Comparison of ENCODE assay signal across 13 cellular contexts in the genomic region with DNA sequence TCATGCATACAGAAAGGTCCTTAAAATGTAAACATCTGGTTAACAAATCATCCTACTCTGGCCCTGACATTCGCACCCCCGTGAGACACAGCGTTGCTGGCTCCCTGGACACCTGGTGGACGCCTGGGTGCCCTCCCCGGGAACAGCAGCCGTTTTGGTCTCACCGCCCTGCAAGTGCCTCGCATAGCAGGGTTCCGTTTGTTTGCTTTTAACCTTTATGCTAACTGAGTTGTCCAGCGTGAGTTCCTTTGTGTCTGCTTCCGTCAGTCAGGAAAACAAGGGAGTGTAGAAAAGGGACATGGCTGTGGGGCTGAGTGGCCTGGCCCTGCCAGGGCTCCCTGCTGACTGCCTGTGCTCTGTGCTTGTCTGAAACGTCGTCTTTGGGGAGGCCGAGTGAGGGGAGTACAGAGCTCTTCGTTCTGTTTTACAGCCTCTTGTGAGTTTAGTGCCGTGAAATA.
DNase-seq lines count a peak whose midpoint lies in the region; ATAC-seq and TF ChIP-seq lines count a peak whose summit lies in the region.
"Had no signal": no experiment of that assay in that cellular context is flagged by ENCODE, and none has a peak within 500 bp of the region (broad histone marks: within the 10 kb centered on the region; RNA-seq: fewer than 3 reads in every experiment).

No MANE protein-coding gene starts in this region.

- ATAC-seq in HG02840 (IDR thresholded peaks at IDR 0.05; ENCODE audit: low FRiP score, unreplicated experiment) (no peak), HG02884 (IDR thresholded peaks at IDR 0.05; ENCODE audit: unreplicated experiment) (no peak), natural killer cell (no peak)

- DNase-seq in NCI-H2196 treated with DMSO at 0.1 percent for 48 hours (lab: John Stamatoyannopoulos, UW; ENCODE audit: unreplicated experiment) (peak; percentile 11), NCI-H2196 (lab: John Stamatoyannopoulos, UW; ENCODE audit: unreplicated experiment) (no peak), NCI-H510A treated with DMSO at 0.1 percent for 48 hours (lab: John Stamatoyannopoulos, UW) (peak; percentile 78), fibroblast of peridontal ligament (ENCODE audit: extremely low read depth) (peak; percentile 9), progenitor cell of endocrine pancreas (ENCODE audit: low spot score, unreplicated experiment) (no peak), natural killer cell (no peak)
- DNase-seq: dermis blood vessel endothelial cell, naive B cell, NCI-H1436 treated with DMSO at 0.1 percent for 48 hours, transverse colon had no signal

- intact Hi-C loops in natural killer cell (cut with micrococcal nuclease), result no loop called here

- no peaks in the 10 kb centered on the region for H3K27me3 Mint-ChIP-seq in progenitor cell of endocrine pancreas
- no peaks in the 10 kb centered on the region for H3K27me3 Mint-ChIP-seq in natural killer cell (ENCODE audit: low read depth in 2 of 2)
- H3K27me3 Mint-ChIP-seq: activated naive CD4-positive, alpha-beta T cell treated with anti-CD3 and anti-CD28 coated beads, Interleukin-2, amount 50 U/mL, for 24 hours; naive B cell had no signal

- H3K27ac Mint-ChIP-seq in progenitor cell of endocrine pancreas (peak overlapping the region; percentile 97), natural killer cell (no peak overlapping the region)
- H3K27ac Mint-ChIP-seq: activated naive CD4-positive, alpha-beta T cell treated with anti-CD3 and anti-CD28 coated beads, Interleukin-2, amount 50 U/mL, for 24 hours had no signal

- peaks cover 18% of the 10 kb centered on the region for H3K36me3 Mint-ChIP-seq in progenitor cell of endocrine pancreas (ENCODE audit: insufficient read depth)
- peaks cover 14% of the 10 kb centered on the region for H3K36me3 Mint-ChIP-seq in natural killer cell

- H3K4me1 Mint-ChIP-seq in progenitor cell of endocrine pancreas (ENCODE audit: low read depth), result peaks cover 18% of the 10 kb centered on the region
- peaks cover 11 to 32% of the 10 kb centered on the region in 2 donors for H3K4me1 Mint-ChIP-seq in natural killer cell
- H3K4me1 Mint-ChIP-seq: activated naive CD4-positive, alpha-beta T cell treated with anti-CD3 and anti-CD28 coated beads, Interleukin-2, amount 50 U/mL, for 24 hours had no signal

- TF ChIP-seq CTCF in progenitor cell of endocrine pancreas (IDR thresholded peaks at IDR 0.05; ENCODE audit: unreplicated experiment) (peak; percentile 31), natural killer cell (IDR thresholded peaks at IDR 0.05) (no peak)

- H3K4me3 Mint-ChIP-seq in progenitor cell of endocrine pancreas (ENCODE audit: low read depth) (no peak overlapping the region), natural killer cell (no peak overlapping the region)
- H3K4me3 Mint-ChIP-seq: activated naive CD4-positive, alpha-beta T cell treated with anti-CD3 and anti-CD28 coated beads, Interleukin-2, amount 50 U/mL, for 24 hours; naive B cell had no signal

- H3K9me3 Mint-ChIP-seq in progenitor cell of endocrine pancreas (ENCODE audit: low read depth) (no peaks in the 10 kb centered on the region), natural killer cell (no peaks in the 10 kb centered on the region)
- H3K9me3 Mint-ChIP-seq: activated naive CD4-positive, alpha-beta T cell treated with anti-CD3 and anti-CD28 coated beads, Interleukin-2, amount 50 U/mL, for 24 hours had no signal

Comparison
In these comparisons a context has a peak if more than half of its experiments do, and no peak if none do; other contexts are left out.
1. DNase-seq: peak in NCI-H2196 treated with DMSO at 0.1 percent for 48 hours (single experiment), NCI-H510A treated with DMSO at 0.1 percent for 48 hours (single experiment) and fibroblast of peridontal ligament (single experiment); none in NCI-H2196 (single experiment), progenitor cell of endocrine pancreas (single experiment) and natural killer cell (single experiment).